In genomic region chr1:94280541-94280940, GRCh38 we compare ENCODE assay signal across 32 cellular contexts. TPM values are rescaled to one million over a fixed set of nuclear protein-coding genes. Genes with fewer than 3 reads are reported as not detected.
"Had no signal": no experiment of that assay in that cellular context is flagged by ENCODE, and none has a peak within 500 bp of the region (broad histone marks: within the 10 kb centered on the region; RNA-seq: fewer than 3 reads in every experiment).

No MANE protein-coding gene starts in this region.

- H3K4me3 ChIP-seq: dorsolateral prefrontal cortex, gastroesophageal sphincter, heart right ventricle, lung, mucosa of descending colon, right lobe of liver, suprapubic skin, transverse colon, upper lobe of right lung, uterus had no signal

- H3K9ac ChIP-seq: parathyroid adenoma had no signal

- H3K27me3 ChIP-seq: foreskin keratinocyte, gastroesophageal sphincter, heart right ventricle, neutrophil, right lobe of liver, transverse colon, upper lobe of right lung, uterus had no signal

- H3K4me1 ChIP-seq: parathyroid adenoma, right lobe of liver, suprapubic skin, transverse colon, uterus had no signal

- H3K9me3 ChIP-seq: gastroesophageal sphincter, heart right ventricle, mucosa of descending colon, neutrophil, right lobe of liver, suprapubic skin, transverse colon, upper lobe of right lung, uterus had no signal

- FAIRE-seq: colon, keratinocyte, small intestine had no signal

- H3K79me2 ChIP-seq: parathyroid adenoma had no signal

- DNase-seq: dorsolateral prefrontal cortex; effector CD4-positive, alpha-beta T cell; foreskin keratinocyte; glutamatergic neuron; heart right ventricle; hypothalamus; immature natural killer cell; mesenchymal stem cell; mucosa of descending colon; naive B cell; right lobe of liver; small intestine; stimulated activated CD4-positive, alpha-beta T cell treated with anti-CD3 and anti-CD28 coated beads, Interleukin-12 subunit alpha, Interleukin-12 subunit beta, amount 100 ng/mL, for 4 hours; stimulated activated CD4-positive, alpha-beta T cell treated with anti-CD3 and anti-CD28 coated beads, Interleukin-1b, Interleukin-23, amount 100 ng/mL, for 48 hours; stimulated activated CD4-positive, alpha-beta T cell treated with anti-CD3 and anti-CD28 coated beads, Interleukin-4, amount 100 ng/mL, for 1 hour; stimulated activated CD8-positive, alpha-beta memory T cell treated with anti-CD3 and anti-CD28 coated beads, Interleukin-4, amount 100 ng/mL, for 48 hours; stimulated activated naive CD4-positive, alpha-beta T cell; stimulated activated naive CD8-positive, alpha-beta T cell treated with anti-CD3 and anti-CD28 coated beads, Interleukin-15, amount 100 ng/mL, for 72 hours; transverse colon; upper lobe of right lung; uterus had no signal

- ATAC-seq: esophagus mucosa; gastroesophageal sphincter; left lobe of liver; mucosa of descending colon; natural killer cell treated with Interleukin-12 subunit alpha and Interleukin-12 subunit beta and Interleukin-15 and Interleukin-18, amount 100 ng/mL, for 72 hours; right lobe of liver; stimulated activated naive CD8-positive, alpha-beta T cell treated with anti-CD3 and anti-CD28 coated beads, Interleukin-15, amount 100 ng/mL, for 72 hours; upper lobe of right lung had no signal

- H3K27ac ChIP-seq: dorsolateral prefrontal cortex, epithelial cell of prostate, foreskin keratinocyte, gastroesophageal sphincter, heart right ventricle, neutrophil, parathyroid adenoma, right lobe of liver, suprapubic skin, transverse colon, upper lobe of right lung, uterus had no signal

- H3K36me3 ChIP-seq: gastroesophageal sphincter, heart right ventricle, neutrophil, right lobe of liver, suprapubic skin, transverse colon, upper lobe of right lung, uterus had no signal

- H2AFZ ChIP-seq: parathyroid adenoma had no signal

RNA-seq across cellular contexts. Expression of gene ARHGAP29, which starts 43.2 kb away (rescaled TPM):
- total RNA-seq: natural killer cell treated with Interleukin-12 subunit alpha and Interleukin-12 subunit beta and Interleukin-15 and Interleukin-18, amount 100 ng/mL, for 72 hours had no signal
- polyA plus RNA-seq: immature natural killer cell had no signal
